ENCODE assay signal across 1 cellular context in the genomic region with DNA sequence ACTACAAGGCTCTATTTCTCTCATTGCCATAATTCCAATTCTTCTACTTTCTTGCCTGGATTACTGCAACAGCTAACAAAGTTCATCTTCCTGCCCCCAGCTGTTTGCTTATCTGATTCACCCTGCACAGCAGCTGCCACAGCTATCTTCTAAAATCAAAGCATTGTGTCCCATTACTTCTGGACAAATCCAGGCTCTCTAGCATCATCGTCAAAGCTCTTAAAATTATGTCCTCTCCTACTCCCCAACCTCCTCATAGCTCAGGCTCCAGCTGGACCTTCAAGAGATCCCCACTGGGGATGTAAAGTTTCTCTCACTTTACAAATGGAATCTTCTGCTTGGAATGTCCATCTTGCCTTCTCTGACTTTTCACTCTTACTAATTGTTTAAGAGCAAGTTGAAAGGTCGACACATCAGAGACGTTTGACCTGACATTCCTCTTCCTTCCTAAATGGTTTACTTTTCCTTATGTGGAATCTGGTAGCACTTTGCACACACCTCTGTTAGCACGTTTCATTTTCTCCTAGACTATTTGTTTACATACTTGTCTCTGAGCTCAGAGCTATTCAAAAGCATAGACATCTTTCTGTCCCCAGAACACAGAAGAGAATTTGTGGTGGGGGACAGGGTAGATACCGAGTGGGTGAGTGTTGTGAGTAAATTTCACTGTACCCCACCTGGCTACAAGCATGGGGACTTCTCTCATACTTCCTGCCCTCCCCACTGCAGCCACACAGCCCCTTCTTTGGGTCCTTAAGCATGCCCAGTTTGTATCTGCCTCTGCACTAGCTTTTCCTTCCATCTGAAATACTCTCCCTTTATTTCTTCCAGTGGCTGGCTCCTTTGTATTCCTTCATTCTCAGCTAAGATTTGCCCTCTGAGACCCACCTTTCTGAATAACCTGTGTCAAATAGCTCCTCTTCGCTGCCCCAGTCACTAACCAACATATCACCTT.
TF ChIP-seq lines count a peak whose summit lies in the region.

No MANE protein-coding gene starts in this region.

TF ChIP-seq in HepG2, 621 proteins besides CTCF, POLR2A, EP300 and RAD21 (continued from another document and continues in another):
- TF ChIP-seq, protein P1, sequence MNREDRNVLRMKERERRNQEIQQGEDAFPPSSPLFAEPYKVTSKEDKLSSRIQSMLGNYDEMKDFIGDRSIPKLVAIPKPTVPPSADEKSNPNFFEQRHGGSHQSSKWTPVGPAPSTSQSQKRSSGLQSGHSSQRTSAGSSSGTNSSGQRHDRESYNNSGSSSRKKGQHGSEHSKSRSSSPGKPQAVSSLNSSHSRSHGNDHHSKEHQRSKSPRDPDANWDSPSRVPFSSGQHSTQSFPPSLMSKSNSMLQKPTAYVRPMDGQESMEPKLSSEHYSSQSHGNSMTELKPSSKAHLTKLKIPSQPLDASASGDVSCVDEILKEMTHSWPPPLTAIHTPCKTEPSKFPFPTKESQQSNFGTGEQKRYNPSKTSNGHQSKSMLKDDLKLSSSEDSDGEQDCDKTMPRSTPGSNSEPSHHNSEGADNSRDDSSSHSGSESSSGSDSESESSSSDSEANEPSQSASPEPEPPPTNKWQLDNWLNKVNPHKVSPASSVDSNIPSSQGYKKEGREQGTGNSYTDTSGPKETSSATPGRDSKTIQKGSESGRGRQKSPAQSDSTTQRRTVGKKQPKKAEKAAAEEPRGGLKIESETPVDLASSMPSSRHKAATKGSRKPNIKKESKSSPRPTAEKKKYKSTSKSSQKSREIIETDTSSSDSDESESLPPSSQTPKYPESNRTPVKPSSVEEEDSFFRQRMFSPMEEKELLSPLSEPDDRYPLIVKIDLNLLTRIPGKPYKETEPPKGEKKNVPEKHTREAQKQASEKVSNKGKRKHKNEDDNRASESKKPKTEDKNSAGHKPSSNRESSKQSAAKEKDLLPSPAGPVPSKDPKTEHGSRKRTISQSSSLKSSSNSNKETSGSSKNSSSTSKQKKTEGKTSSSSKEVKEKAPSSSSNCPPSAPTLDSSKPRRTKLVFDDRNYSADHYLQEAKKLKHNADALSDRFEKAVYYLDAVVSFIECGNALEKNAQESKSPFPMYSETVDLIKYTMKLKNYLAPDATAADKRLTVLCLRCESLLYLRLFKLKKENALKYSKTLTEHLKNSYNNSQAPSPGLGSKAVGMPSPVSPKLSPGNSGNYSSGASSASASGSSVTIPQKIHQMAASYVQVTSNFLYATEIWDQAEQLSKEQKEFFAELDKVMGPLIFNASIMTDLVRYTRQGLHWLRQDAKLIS (CRISPR knock-in tag; IDR thresholded peaks at IDR 0.05): no peak
- TF ChIP-seq NR1H2 (CRISPR knock-in tag; IDR thresholded peaks at IDR 0.05; ENCODE audit: borderline replicate concordance, low read depth): no peak
- TF ChIP-seq ZNF441 (CRISPR knock-in tag; IDR thresholded peaks at IDR 0.05; ENCODE audit: borderline replicate concordance): 0 out of 2 replicates have a peak, but pooled peaks have one; percentile 24
- TF ChIP-seq AGO2 (optimal IDR thresholded peaks at IDR 0.05; ENCODE audit: low read depth, low read length): no peak
- TF ChIP-seq ELF3 (CRISPR knock-in tag; IDR thresholded peaks at IDR 0.05): 0 out of 2 replicates have a peak, but pooled peaks have one; percentile 22
- no peak for TF ChIP-seq PHF20 (CRISPR knock-in tag; IDR thresholded peaks at IDR 0.05)
- no peak for TF ChIP-seq ZNF891 (CRISPR knock-in tag; IDR thresholded peaks at IDR 0.05)
- TF ChIP-seq ZNF558 (CRISPR knock-in tag; IDR thresholded peaks at IDR 0.05; ENCODE audit: borderline replicate concordance): no peak
- TF ChIP-seq FOXA3 (CRISPR knock-in tag; IDR thresholded peaks at IDR 0.05): peak; percentile 66
- TF ChIP-seq ZNF253 (CRISPR knock-in tag; IDR thresholded peaks at IDR 0.05; ENCODE audit: borderline replicate concordance): no peak
- no peak for TF ChIP-seq ZNF562 (CRISPR knock-in tag; IDR thresholded peaks at IDR 0.05; ENCODE audit: borderline replicate concordance)
- TF ChIP-seq, protein P2, sequence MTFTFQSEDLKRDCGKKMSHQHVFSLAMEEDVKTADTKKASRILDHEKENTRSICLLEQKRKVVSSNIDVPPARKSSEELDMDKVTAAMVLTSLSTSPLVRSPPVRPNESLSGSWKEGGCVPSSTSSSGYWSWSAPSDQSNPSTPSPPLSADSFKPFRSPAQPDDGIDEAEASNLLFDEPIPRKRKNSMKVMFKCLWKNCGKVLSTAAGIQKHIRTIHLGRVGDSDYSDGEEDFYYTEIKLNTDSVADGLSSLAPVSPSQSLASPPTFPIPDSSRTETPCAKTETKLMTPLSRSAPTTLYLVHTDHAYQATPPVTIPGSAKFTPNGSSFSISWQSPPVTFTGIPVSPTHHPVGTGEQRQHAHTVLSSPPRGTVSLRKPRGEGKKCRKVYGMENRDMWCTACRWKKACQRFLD (CRISPR knock-in tag; IDR thresholded peaks at IDR 0.05; ENCODE audit: borderline replicate concordance): no peak
- no peak for TF ChIP-seq ZNF468 (CRISPR knock-in tag; IDR thresholded peaks at IDR 0.05)
- TF ChIP-seq ZNF430 (CRISPR knock-in tag; IDR thresholded peaks at IDR 0.05): no peak
- no peak for TF ChIP-seq ZNF451 (CRISPR knock-in tag; IDR thresholded peaks at IDR 0.05)
- TF ChIP-seq, protein P3, sequence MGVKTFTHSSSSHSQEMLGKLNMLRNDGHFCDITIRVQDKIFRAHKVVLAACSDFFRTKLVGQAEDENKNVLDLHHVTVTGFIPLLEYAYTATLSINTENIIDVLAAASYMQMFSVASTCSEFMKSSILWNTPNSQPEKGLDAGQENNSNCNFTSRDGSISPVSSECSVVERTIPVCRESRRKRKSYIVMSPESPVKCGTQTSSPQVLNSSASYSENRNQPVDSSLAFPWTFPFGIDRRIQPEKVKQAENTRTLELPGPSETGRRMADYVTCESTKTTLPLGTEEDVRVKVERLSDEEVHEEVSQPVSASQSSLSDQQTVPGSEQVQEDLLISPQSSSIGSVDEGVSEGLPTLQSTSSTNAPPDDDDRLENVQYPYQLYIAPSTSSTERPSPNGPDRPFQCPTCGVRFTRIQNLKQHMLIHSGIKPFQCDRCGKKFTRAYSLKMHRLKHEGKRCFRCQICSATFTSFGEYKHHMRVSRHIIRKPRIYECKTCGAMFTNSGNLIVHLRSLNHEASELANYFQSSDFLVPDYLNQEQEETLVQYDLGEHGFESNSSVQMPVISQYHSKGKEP (CRISPR knock-in tag; IDR thresholded peaks at IDR 0.05): no peak
- peak; percentile 50; the same call in 1 of the 2 replicates for TF ChIP-seq HNF4G (IDR thresholded peaks at IDR 0.05; ENCODE audit: borderline replicate concordance, low read depth, low read length)
- no peak for TF ChIP-seq HNF4G (CRISPR knock-in tag; IDR thresholded peaks at IDR 0.05; ENCODE audit: borderline replicate concordance, low read depth)
- no peak for TF ChIP-seq ZNF138 (CRISPR knock-in tag; IDR thresholded peaks at IDR 0.05; ENCODE audit: low read depth)
- no peak for TF ChIP-seq ZNF768 (CRISPR knock-in tag; IDR thresholded peaks at IDR 0.05)
- no peak for TF ChIP-seq ZNF747 (CRISPR knock-in tag; IDR thresholded peaks at IDR 0.05; ENCODE audit: borderline replicate concordance)
- TF ChIP-seq, protein P4, sequence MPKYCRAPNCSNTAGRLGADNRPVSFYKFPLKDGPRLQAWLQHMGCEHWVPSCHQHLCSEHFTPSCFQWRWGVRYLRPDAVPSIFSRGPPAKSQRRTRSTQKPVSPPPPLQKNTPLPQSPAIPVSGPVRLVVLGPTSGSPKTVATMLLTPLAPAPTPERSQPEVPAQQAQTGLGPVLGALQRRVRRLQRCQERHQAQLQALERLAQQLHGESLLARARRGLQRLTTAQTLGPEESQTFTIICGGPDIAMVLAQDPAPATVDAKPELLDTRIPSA (CRISPR knock-in tag; IDR thresholded peaks at IDR 0.05; ENCODE audit: borderline replicate concordance): no peak
- TF ChIP-seq TGIF2 (CRISPR knock-in tag; IDR thresholded peaks at IDR 0.05): no peak
- TF ChIP-seq, protein P5, sequence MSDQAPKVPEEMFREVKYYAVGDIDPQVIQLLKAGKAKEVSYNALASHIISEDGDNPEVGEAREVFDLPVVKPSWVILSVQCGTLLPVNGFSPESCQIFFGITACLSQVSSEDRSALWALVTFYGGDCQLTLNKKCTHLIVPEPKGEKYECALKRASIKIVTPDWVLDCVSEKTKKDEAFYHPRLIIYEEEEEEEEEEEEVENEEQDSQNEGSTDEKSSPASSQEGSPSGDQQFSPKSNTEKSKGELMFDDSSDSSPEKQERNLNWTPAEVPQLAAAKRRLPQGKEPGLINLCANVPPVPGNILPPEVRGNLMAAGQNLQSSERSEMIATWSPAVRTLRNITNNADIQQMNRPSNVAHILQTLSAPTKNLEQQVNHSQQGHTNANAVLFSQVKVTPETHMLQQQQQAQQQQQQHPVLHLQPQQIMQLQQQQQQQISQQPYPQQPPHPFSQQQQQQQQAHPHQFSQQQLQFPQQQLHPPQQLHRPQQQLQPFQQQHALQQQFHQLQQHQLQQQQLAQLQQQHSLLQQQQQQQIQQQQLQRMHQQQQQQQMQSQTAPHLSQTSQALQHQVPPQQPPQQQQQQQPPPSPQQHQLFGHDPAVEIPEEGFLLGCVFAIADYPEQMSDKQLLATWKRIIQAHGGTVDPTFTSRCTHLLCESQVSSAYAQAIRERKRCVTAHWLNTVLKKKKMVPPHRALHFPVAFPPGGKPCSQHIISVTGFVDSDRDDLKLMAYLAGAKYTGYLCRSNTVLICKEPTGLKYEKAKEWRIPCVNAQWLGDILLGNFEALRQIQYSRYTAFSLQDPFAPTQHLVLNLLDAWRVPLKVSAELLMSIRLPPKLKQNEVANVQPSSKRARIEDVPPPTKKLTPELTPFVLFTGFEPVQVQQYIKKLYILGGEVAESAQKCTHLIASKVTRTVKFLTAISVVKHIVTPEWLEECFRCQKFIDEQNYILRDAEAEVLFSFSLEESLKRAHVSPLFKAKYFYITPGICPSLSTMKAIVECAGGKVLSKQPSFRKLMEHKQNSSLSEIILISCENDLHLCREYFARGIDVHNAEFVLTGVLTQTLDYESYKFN (CRISPR knock-in tag; conservative IDR thresholded peaks at IDR 0.05): peak; percentile 68
- TF ChIP-seq ZNF383 (CRISPR knock-in tag; IDR thresholded peaks at IDR 0.05; ENCODE audit: borderline replicate concordance): no peak
- no peak for TF ChIP-seq FLYWCH1 (CRISPR knock-in tag; IDR thresholded peaks at IDR 0.05)
- TF ChIP-seq MTF1 (CRISPR knock-in tag; IDR thresholded peaks at IDR 0.05): no peak
- TF ChIP-seq, protein P6, sequence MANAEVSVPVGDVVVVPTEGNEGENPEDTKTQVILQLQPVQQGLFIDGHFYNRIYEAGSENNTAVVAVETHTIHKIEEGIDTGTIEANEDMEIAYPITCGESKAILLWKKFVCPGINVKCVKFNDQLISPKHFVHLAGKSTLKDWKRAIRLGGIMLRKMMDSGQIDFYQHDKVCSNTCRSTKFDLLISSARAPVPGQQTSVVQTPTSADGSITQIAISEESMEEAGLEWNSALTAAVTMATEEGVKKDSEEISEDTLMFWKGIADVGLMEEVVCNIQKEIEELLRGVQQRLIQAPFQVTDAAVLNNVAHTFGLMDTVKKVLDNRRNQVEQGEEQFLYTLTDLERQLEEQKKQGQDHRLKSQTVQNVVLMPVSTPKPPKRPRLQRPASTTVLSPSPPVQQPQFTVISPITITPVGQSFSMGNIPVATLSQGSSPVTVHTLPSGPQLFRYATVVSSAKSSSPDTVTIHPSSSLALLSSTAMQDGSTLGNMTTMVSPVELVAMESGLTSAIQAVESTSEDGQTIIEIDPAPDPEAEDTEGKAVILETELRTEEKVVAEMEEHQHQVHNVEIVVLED (CRISPR knock-in tag; IDR thresholded peaks at IDR 0.05; ENCODE audit: borderline replicate concordance): no peak
- no peak for TF ChIP-seq ZC3H13 (CRISPR knock-in tag; IDR thresholded peaks at IDR 0.05)
- no peak for TF ChIP-seq ZSCAN25 (CRISPR knock-in tag; IDR thresholded peaks at IDR 0.05)
- TF ChIP-seq, protein P7, sequence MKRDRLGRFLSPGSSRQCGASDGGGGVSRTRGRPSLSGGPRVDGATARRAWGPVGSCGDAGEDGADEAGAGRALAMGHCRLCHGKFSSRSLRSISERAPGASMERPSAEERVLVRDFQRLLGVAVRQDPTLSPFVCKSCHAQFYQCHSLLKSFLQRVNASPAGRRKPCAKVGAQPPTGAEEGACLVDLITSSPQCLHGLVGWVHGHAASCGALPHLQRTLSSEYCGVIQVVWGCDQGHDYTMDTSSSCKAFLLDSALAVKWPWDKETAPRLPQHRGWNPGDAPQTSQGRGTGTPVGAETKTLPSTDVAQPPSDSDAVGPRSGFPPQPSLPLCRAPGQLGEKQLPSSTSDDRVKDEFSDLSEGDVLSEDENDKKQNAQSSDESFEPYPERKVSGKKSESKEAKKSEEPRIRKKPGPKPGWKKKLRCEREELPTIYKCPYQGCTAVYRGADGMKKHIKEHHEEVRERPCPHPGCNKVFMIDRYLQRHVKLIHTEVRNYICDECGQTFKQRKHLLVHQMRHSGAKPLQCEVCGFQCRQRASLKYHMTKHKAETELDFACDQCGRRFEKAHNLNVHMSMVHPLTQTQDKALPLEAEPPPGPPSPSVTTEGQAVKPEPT (CRISPR knock-in tag; IDR thresholded peaks at IDR 0.05; ENCODE audit: low read depth): no peak
- no peak for TF ChIP-seq ZNF703 (CRISPR knock-in tag; IDR thresholded peaks at IDR 0.05; ENCODE audit: borderline replicate concordance)
- no peak for TF ChIP-seq ZFY (CRISPR knock-in tag; IDR thresholded peaks at IDR 0.05)
- no peak for TF ChIP-seq ZNF570 (CRISPR knock-in tag; IDR thresholded peaks at IDR 0.05; ENCODE audit: borderline replicate concordance)
- no peak for TF ChIP-seq ZNF672 (CRISPR knock-in tag; IDR thresholded peaks at IDR 0.05)
- TF ChIP-seq WIZ (CRISPR knock-in tag; IDR thresholded peaks at IDR 0.05): no peak
- TF ChIP-seq ZMYM4 (CRISPR knock-in tag; IDR thresholded peaks at IDR 0.05): peak; percentile 27; the same call in 1 of the 2 replicates
- TF ChIP-seq ZSCAN20 (CRISPR knock-in tag; IDR thresholded peaks at IDR 0.05; ENCODE audit: borderline replicate concordance): no peak
- TF ChIP-seq ZNF124 (CRISPR knock-in tag; IDR thresholded peaks at IDR 0.05): no peak
- TF ChIP-seq, protein P8, sequence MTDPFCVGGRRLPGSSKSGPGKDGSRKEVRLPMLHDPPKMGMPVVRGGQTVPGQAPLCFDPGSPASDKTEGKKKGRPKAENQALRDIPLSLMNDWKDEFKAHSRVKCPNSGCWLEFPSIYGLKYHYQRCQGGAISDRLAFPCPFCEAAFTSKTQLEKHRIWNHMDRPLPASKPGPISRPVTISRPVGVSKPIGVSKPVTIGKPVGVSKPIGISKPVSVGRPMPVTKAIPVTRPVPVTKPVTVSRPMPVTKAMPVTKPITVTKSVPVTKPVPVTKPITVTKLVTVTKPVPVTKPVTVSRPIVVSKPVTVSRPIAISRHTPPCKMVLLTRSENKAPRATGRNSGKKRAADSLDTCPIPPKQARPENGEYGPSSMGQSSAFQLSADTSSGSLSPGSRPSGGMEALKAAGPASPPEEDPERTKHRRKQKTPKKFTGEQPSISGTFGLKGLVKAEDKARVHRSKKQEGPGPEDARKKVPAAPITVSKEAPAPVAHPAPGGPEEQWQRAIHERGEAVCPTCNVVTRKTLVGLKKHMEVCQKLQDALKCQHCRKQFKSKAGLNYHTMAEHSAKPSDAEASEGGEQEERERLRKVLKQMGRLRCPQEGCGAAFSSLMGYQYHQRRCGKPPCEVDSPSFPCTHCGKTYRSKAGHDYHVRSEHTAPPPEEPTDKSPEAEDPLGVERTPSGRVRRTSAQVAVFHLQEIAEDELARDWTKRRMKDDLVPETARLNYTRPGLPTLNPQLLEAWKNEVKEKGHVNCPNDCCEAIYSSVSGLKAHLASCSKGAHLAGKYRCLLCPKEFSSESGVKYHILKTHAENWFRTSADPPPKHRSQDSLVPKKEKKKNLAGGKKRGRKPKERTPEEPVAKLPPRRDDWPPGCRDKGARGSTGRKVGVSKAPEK (CRISPR knock-in tag; IDR thresholded peaks at IDR 0.05; ENCODE audit: borderline replicate concordance): no peak
